In the genomic region with DNA sequence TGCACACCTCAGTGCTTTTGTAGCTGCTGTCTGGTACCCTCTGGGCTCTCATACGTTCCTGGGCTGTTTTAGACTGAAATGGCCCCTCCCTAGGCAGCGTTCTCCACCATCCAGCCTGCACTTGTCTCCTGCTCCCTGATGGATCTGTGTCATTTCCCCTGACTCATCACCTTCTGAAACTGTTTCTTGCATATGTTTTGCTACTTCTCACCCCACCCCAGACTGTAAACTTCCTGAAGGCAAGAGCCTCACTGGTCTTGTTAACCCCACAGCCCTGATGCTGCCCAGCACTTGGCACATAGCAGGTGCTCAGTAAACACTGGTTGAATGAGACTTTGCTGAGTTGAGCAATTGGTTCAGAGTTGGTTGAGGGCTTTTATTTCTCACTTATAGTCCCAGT, we compare ENCODE assay signal across 2 cellular contexts.
TF ChIP-seq lines count a peak whose summit lies in the region.

No MANE protein-coding gene starts in this region.

TF ChIP-seq in IMR-90, 13 proteins besides CTCF, POLR2A, EP300 and RAD21:
- TF ChIP-seq, protein P1, sequence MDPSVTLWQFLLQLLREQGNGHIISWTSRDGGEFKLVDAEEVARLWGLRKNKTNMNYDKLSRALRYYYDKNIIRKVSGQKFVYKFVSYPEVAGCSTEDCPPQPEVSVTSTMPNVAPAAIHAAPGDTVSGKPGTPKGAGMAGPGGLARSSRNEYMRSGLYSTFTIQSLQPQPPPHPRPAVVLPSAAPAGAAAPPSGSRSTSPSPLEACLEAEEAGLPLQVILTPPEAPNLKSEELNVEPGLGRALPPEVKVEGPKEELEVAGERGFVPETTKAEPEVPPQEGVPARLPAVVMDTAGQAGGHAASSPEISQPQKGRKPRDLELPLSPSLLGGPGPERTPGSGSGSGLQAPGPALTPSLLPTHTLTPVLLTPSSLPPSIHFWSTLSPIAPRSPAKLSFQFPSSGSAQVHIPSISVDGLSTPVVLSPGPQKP (IDR thresholded peaks at IDR 0.05; ENCODE audit: borderline replicate concordance, low read depth, low read length) = no peak
- no peak for TF ChIP-seq CHD1 (IDR thresholded peaks at IDR 0.05; ENCODE audit: low read depth, low read length)
- TF ChIP-seq FOS (IDR thresholded peaks at IDR 0.05; ENCODE audit: low read depth, low read length) = no peak
- no peak for TF ChIP-seq NFE2L2 (IDR thresholded peaks at IDR 0.05; ENCODE audit: low read depth, low read length)
- TF ChIP-seq, protein P2, sequence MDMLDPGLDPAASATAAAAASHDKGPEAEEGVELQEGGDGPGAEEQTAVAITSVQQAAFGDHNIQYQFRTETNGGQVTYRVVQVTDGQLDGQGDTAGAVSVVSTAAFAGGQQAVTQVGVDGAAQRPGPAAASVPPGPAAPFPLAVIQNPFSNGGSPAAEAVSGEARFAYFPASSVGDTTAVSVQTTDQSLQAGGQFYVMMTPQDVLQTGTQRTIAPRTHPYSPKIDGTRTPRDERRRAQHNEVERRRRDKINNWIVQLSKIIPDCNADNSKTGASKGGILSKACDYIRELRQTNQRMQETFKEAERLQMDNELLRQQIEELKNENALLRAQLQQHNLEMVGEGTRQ (IDR thresholded peaks at IDR 0.05; ENCODE audit: low read depth, low read length) = no peak
- no peak for TF ChIP-seq CEBPB (IDR thresholded peaks at IDR 0.05; ENCODE audit: low read depth, low read length)
- TF ChIP-seq SMC3 (IDR thresholded peaks at IDR 0.05; ENCODE audit: low read depth, low read length) = no peak
- TF ChIP-seq MAZ (IDR thresholded peaks at IDR 0.05; ENCODE audit: borderline replicate concordance, low read depth, low read length) = no peak
- no peak for TF ChIP-seq RFX5 (IDR thresholded peaks at IDR 0.05; ENCODE audit: low read depth, low read length)
- TF ChIP-seq MAFK (IDR thresholded peaks at IDR 0.05; ENCODE audit: low read depth, low read length) = no peak
- no peak for TF ChIP-seq RCOR1 (IDR thresholded peaks at IDR 0.05; ENCODE audit: insufficient replicate concordance, low read length)
- TF ChIP-seq MXI1 (IDR thresholded peaks at IDR 0.05; ENCODE audit: borderline replicate concordance, low read depth, low read length) = no peak
TF ChIP-seq in IMR-90: peak in this region for 0.

TF ChIP-seq in K562, 482 proteins besides CTCF, POLR2A, EP300 and RAD21 (continued from another document):
- TF ChIP-seq, protein P3, sequence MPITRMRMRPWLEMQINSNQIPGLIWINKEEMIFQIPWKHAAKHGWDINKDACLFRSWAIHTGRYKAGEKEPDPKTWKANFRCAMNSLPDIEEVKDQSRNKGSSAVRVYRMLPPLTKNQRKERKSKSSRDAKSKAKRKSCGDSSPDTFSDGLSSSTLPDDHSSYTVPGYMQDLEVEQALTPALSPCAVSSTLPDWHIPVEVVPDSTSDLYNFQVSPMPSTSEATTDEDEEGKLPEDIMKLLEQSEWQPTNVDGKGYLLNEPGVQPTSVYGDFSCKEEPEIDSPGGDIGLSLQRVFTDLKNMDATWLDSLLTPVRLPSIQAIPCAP (CRISPR knock-in tag; IDR thresholded peaks at IDR 0.05; ENCODE audit: borderline replicate concordance) = no peak
- TF ChIP-seq BRD4 (IDR thresholded peaks at IDR 0.05) (no peak), NFE2 (IDR thresholded peaks at IDR 0.05; ENCODE audit: low read depth) (peak; percentile 27; the same call in 1 of the 2 replicates), ZBTB33 (CRISPR knock-in tag; IDR thresholded peaks at IDR 0.05) (no peak), C11orf30 (IDR thresholded peaks at IDR 0.05; ENCODE audit: low read depth) (peak; percentile 90), ZNF316 (IDR thresholded peaks at IDR 0.05) (peak; percentile 94)
TF ChIP-seq in K562: peak in this region for 6.
